Comparison of ENCODE assay signal across 16 cellular contexts in genomic region chr7:126696639-126697038, GRCh38.
DNase-seq lines count a peak whose midpoint lies in the region; ATAC-seq, FAIRE-seq and TF ChIP-seq lines count a peak whose summit lies in the region.
"Had no signal": no experiment of that assay in that cellular context is flagged by ENCODE, and none has a peak within 500 bp of the region (broad histone marks: within the 10 kb centered on the region; RNA-seq: fewer than 3 reads in every experiment).

No MANE protein-coding gene starts in this region.

- no peak overlapping the region for H3K27ac ChIP-seq in dorsolateral prefrontal cortex
- H3K27ac ChIP-seq: breast epithelium, epithelial cell of prostate, parathyroid adenoma had no signal

- H3K27me3 ChIP-seq in dorsolateral prefrontal cortex = no peaks in the 10 kb centered on the region
- H3K27me3 ChIP-seq: breast epithelium had no signal

- TF ChIP-seq CTCF in dorsolateral prefrontal cortex (IDR thresholded peaks at IDR 0.05 in 54 of 56, conservative IDR thresholded peaks at IDR 0.05 in 2 of 56; ENCODE audit: low read depth in 1 of 56, partially characterized antibody in 56 of 56) = no peak

- intact Hi-C loops in dorsolateral prefrontal cortex (cut with DNase I) = no loop called here

- ATAC-seq in GM19372 (IDR thresholded peaks at IDR 0.05; ENCODE audit: low read depth, unreplicated experiment) = peak; percentile 26
- peak; percentile 33 for ATAC-seq in HG02678 (IDR thresholded peaks at IDR 0.05; ENCODE audit: unreplicated experiment)
- ATAC-seq in HG03571 (IDR thresholded peaks at IDR 0.05; ENCODE audit: unreplicated experiment) = peak; percentile 37
- no peak for ATAC-seq in HG03135 (IDR thresholded peaks at IDR 0.05; ENCODE audit: unreplicated experiment)
- ATAC-seq: SK-N-SH treated with all-trans-retinoic acid at 6 μM for 48 hours had no signal

- DNase-seq in GM12891 (ENCODE audit: insufficient read length, low spot score) = no peak
- no peak for DNase-seq in mucosa of gallbladder (ENCODE audit: low spot score)
- no peak for DNase-seq in NCI-H146 (lab: John Stamatoyannopoulos, UW)
- DNase-seq in dorsolateral prefrontal cortex = no peak
- DNase-seq: activated effector memory CD4-positive, alpha-beta T cell treated with anti-CD3 and anti-CD28 coated beads, Interleukin-2, amount 50 U/mL, for 16 hours; DMS79 treated with DMSO at 0.1 percent for 48 hours; hypothalamus; NCI-H774 had no signal

- TF ChIP-seq POLR2A in GM12891 (IDR thresholded peaks at IDR 0.05; ENCODE audit: low read depth, low read length) = no peak

- no peak overlapping the region for H3K4me3 ChIP-seq in dorsolateral prefrontal cortex
- H3K4me3 ChIP-seq: breast epithelium had no signal

- FAIRE-seq in GM12891 (lab: Jason Lieb, UNC) = peak; percentile 56

TF ChIP-seq in GM12891, 5 proteins besides CTCF, POLR2A, EP300 and RAD21:
- peak; percentile 97 for TF ChIP-seq SPI1 (IDR thresholded peaks at IDR 0.05; ENCODE audit: low read depth, low read length)
- TF ChIP-seq POU2F2 (IDR thresholded peaks at IDR 0.05; ENCODE audit: low read depth, low read length) = peak; percentile 46; the same call in 1 of the 2 replicates
- no peak for TF ChIP-seq POLR2AphosphoS5 (IDR thresholded peaks at IDR 0.05; ENCODE audit: low read depth, low read length)
- no peak for TF ChIP-seq TAF1 (IDR thresholded peaks at IDR 0.05; ENCODE audit: low read depth, low read length)
